In the genomic region with DNA sequence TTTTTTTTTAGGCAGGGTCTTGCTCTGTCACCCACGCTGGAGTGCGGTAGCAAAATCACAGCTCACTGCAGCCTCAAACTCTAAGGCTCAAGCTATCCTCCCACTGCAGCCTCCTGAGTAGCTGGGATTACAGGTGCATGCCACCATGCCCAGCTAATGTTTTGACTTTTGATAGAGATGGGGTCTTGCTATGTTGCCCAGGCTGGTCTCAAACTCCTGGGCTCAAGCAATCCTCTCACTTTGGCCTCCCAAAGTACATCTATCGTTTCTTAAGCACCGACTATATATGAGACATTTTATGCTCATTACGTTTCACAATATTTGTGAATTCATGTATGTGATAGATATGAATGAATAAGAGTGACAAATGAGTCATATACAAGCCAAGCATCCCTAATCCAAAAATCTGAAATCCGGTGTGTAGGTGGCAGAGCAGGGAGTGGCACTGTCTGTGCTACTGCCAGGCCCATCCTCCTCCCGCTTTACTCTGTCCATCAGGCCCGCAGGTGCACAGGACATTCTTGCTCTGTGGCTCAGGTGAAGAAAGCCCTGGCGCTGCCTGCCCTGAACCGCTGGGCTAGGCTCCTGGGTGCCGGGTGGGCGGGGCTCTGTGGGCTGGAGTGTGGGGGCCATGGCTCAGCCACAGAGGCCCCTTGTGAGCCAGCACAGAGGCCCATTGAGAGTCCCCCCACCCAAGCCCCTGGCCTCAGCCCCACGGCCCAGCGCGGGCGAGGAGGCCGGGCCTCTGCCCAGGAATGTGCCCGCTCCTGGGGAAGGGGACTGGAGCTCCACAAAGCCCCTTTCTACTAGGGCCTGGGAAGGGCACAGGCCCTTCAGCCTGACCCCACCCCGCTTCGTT, we compare ENCODE assay signal across 19 cellular contexts.
"Had no signal": no experiment of that assay in that cellular context is flagged by ENCODE, and none has a peak within 500 bp of the region (broad histone marks: within the 10 kb centered on the region; RNA-seq: fewer than 3 reads in every experiment).

No MANE protein-coding gene starts in this region.

- H3K27ac Mint-ChIP-seq: activated B cell treated with CpG ODN at 0.5 μM for 24 hours; activated CD8-positive, alpha-beta T cell treated with anti-CD3 and anti-CD28 coated beads, Interleukin-2, amount 10 ng/mL, durations not matched to agents 7 days and 5 days; activated naive CD8-positive, alpha-beta T cell; activated T-cell treated with anti-CD3 and anti-CD28 coated beads, Interleukin-2, amount 50 U/mL, for 72 hours; endodermal cell; stimulated activated effector memory CD8-positive, alpha-beta T cell treated with anti-CD3 and anti-CD28 coated beads, Interleukin-12 subunit alpha, Interleukin-12 subunit beta, amount 100 ng/mL, for 72 hours had no signal

- H3K36me3 Mint-ChIP-seq: activated naive CD8-positive, alpha-beta T cell; stimulated activated effector memory CD8-positive, alpha-beta T cell treated with anti-CD3 and anti-CD28 coated beads, Interleukin-12 subunit alpha, Interleukin-12 subunit beta, amount 100 ng/mL, for 72 hours had no signal

- H3K9me3 ChIP-seq: transverse colon had no signal

- DNase-seq: activated B cell treated with CpG ODN at 0.5 μM for 24 hours; activated CD4-positive, alpha-beta T cell treated with anti-CD3 and anti-CD28 coated beads for 48 hours; activated CD8-positive, alpha-beta memory T cell treated with anti-CD3 and anti-CD28 coated beads, Interleukin-2, amount 50 U/mL, for 4 hours; activated CD8-positive, alpha-beta T cell treated with anti-CD3 and anti-CD28 coated beads, Interleukin-2, amount 10 ng/mL, durations not matched to agents 7 days and 5 days; activated gamma-delta T cell treated with Interleukin-2 at 50 U/mL for 16 hours; activated T-cell treated with anti-CD3 and anti-CD28 coated beads, Interleukin-2, amount 50 U/mL, for 72 hours; amniotic stem cell; brain microvascular endothelial cell; dermis blood vessel endothelial cell; endodermal cell; foreskin fibroblast; glutamatergic neuron; kidney glomerular epithelial cell; midbrain; transverse colon had no signal

- ATAC-seq: activated CD8-positive, alpha-beta T cell treated with anti-CD3 and anti-CD28 coated beads, Interleukin-2, amount 10 ng/mL, durations not matched to agents 7 days and 5 days; activated T-cell treated with anti-CD3 and anti-CD28 coated beads, Interleukin-2, amount 50 U/mL, for 72 hours; stimulated activated effector memory CD8-positive, alpha-beta T cell treated with anti-CD3 and anti-CD28 coated beads, Interleukin-12 subunit alpha, Interleukin-12 subunit beta, amount 100 ng/mL, for 72 hours had no signal

- H3K4me1 Mint-ChIP-seq: activated B cell treated with CpG ODN at 0.5 μM for 24 hours; stimulated activated effector memory CD8-positive, alpha-beta T cell treated with anti-CD3 and anti-CD28 coated beads, Interleukin-12 subunit alpha, Interleukin-12 subunit beta, amount 100 ng/mL, for 72 hours had no signal

- H3K27me3 ChIP-seq: brain microvascular endothelial cell, transverse colon had no signal

- H3K4me3 Mint-ChIP-seq: activated B cell treated with CpG ODN at 0.5 μM for 24 hours; activated CD8-positive, alpha-beta T cell treated with anti-CD3 and anti-CD28 coated beads, Interleukin-2, amount 10 ng/mL, durations not matched to agents 7 days and 5 days; activated naive CD8-positive, alpha-beta T cell; activated T-cell treated with anti-CD3 and anti-CD28 coated beads, Interleukin-2, amount 50 U/mL, for 72 hours; endodermal cell; neural crest cell; stimulated activated effector memory CD8-positive, alpha-beta T cell treated with anti-CD3 and anti-CD28 coated beads, Interleukin-12 subunit alpha, Interleukin-12 subunit beta, amount 100 ng/mL, for 72 hours had no signal

- H3K9me3 Mint-ChIP-seq: activated B cell treated with CpG ODN at 0.5 μM for 24 hours; activated T-cell treated with anti-CD3 and anti-CD28 coated beads, Interleukin-2, amount 50 U/mL, for 72 hours; endodermal cell; neural crest cell; stimulated activated effector memory CD8-positive, alpha-beta T cell treated with anti-CD3 and anti-CD28 coated beads, Interleukin-12 subunit alpha, Interleukin-12 subunit beta, amount 100 ng/mL, for 72 hours had no signal

- H3K27ac ChIP-seq: brain microvascular endothelial cell had no signal

- H3K27me3 Mint-ChIP-seq: activated B cell treated with CpG ODN at 0.5 μM for 24 hours; activated naive CD8-positive, alpha-beta T cell had no signal

- H3K4me3 ChIP-seq: lung, transverse colon had no signal
